In the genomic region with DNA sequence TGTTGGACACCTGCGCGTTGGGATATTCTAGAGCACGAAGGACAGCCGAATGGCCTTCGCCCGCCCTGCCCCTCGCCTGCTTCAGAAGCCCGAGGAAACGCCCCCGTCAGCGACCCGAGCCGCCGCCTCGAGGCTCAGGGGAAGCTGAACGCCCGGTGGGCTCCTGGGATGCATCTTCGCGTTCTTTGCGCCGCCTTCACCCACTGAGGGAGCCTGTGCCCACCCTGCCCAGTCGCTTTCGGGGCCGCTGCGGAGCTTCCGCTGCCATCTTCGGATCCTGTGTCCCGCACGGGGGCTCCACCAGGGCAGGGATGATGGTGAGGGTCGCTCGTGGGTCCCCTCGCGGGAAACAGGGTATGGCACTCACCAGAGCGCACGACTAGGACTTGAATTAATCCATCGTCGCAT, we compare ENCODE assay signal across 7 cellular contexts.
DNase-seq lines count a peak whose midpoint lies in the region; ATAC-seq and TF ChIP-seq lines count a peak whose summit lies in the region.
"Not testable (repeated sequence)": the region's sequence is repeated elsewhere in the genome, so short reads cannot be mapped to it uniquely, and the experiment has no call there.

No MANE protein-coding gene starts in this region.

- H3K27ac ChIP-seq in Panc1 (ENCODE audit: low read length); naive thymus-derived CD4-positive, alpha-beta T cell (ENCODE audit: low read depth, low read length): not testable (repeated sequence)

- not testable (repeated sequence) for H3K36me3 Mint-ChIP-seq in naive thymus-derived CD4-positive, alpha-beta T cell

- not testable (repeated sequence) for H3K4me3 ChIP-seq in GM06990 (replicated peaks; ENCODE audit: low read depth, low read length); naive thymus-derived CD4-positive, alpha-beta T cell (ENCODE audit: low read length)
- H3K4me3 ChIP-seq in Panc1 (ENCODE audit: low read depth in 2 of 2, low read length in 2 of 2) (peak overlapping the region; percentile 12 to 20; a peak in 2 of 4 replicates), astrocyte of the spinal cord (ENCODE audit: low read depth, low read length) (peak overlapping the region; percentile 28), foreskin fibroblast (ENCODE audit: low read depth in 1 of 2, low read length in 2 of 2) (peak overlapping the region; percentile 22 to 31)

- POLR2A ChIA-PET in Panc1 (lab: Charles Lee); naive thymus-derived CD4-positive, alpha-beta T cell (lab: Charles Lee): not testable (repeated sequence)

- H3K4me3 Mint-ChIP-seq in naive thymus-derived CD4-positive, alpha-beta T cell, result peak overlapping the region in 8 of 10 donors; percentile 42 to 83 (median 59)

- H3K36me3 ChIP-seq in GM06990 (ENCODE audit: control insufficient read depth, insufficient read depth, low read length); Panc1 (ENCODE audit: control insufficient read depth, insufficient read depth, low read length); naive thymus-derived CD4-positive, alpha-beta T cell (ENCODE audit: control insufficient read depth in 2 of 3, insufficient read depth in 3 of 3, low read length in 3 of 3): not testable (repeated sequence)

- not testable (repeated sequence) for TF ChIP-seq CTCF in GM06990 (IDR thresholded peaks at IDR 0.05; ENCODE audit: insufficient read depth, low read length, poor library complexity, severe bottlenecking); Panc1 (IDR thresholded peaks at IDR 0.05); astrocyte of the spinal cord (IDR thresholded peaks at IDR 0.05; ENCODE audit: low read depth, low read length); foreskin fibroblast (IDR thresholded peaks at IDR 0.05; ENCODE audit: low read depth, low read length)

- not testable (repeated sequence) for BruUV-seq in Panc1 (replicated peaks; lab: Mats Ljungman, UMichigan)

- ATAC-seq in Panc1, result peak; percentile 30; the same call in 1 of the 2 replicates
- ATAC-seq in naive thymus-derived CD4-positive, alpha-beta T cell, result peak; percentile 37

- in situ Hi-C loops in Panc1 (cut with HindIII; ENCODE audit: low pct_unique_long_range_greater_than_20kb, low sequenced_read_pairs); astrocyte of the spinal cord (cut with HindIII; ENCODE audit: low sequenced_read_pairs): not testable (repeated sequence)

- not testable (repeated sequence) for H3K27ac Mint-ChIP-seq in naive thymus-derived CD4-positive, alpha-beta T cell

- H3K4me1 ChIP-seq in Panc1 (ENCODE audit: control insufficient read depth, insufficient read depth, low read length); naive thymus-derived CD4-positive, alpha-beta T cell (ENCODE audit: control insufficient read depth in 2 of 2, insufficient read depth in 2 of 2, low read length in 2 of 2): not testable (repeated sequence)

- not testable (repeated sequence) for H3K27me3 ChIP-seq in GM06990 (replicated peaks; ENCODE audit: control insufficient read depth, insufficient read depth, low read length); Panc1 (ENCODE audit: control insufficient read depth, insufficient read depth, low read length); naive thymus-derived CD4-positive, alpha-beta T cell (ENCODE audit: control insufficient read depth in 2 of 2, insufficient read depth in 2 of 2, low read length in 2 of 2)

- not testable (repeated sequence) for H3K4me1 Mint-ChIP-seq in naive thymus-derived CD4-positive, alpha-beta T cell

- intact Hi-C loops in Panc1 (cut with micrococcal nuclease; ENCODE audit: unreplicated experiment); naive thymus-derived CD4-positive, alpha-beta T cell (cut with micrococcal nuclease): not testable (repeated sequence)

- peak; percentile 3 for DNase-seq in GM06990 (ENCODE audit: extremely low read depth, insufficient read length)
- not testable (repeated sequence) for DNase-seq in Panc1 (ENCODE audit: low read depth, low spot score); astrocyte of the spinal cord (ENCODE audit: low read depth, low spot score); foreskin fibroblast; naive thymus-derived CD4-positive, alpha-beta T cell
- peak; percentile 25 for DNase-seq in activated T-cell treated with anti-CD3 and anti-CD28 coated beads, Interleukin-2, amount 50 U/mL, for 1 hour
- peak; percentile 6 for DNase-seq in stimulated activated CD4-positive, alpha-beta T cell treated with anti-CD3 and anti-CD28 coated beads, Interleukin-15, amount 100 ng/mL, for 24 hours

- H3K9me3 ChIP-seq in Panc1 (ENCODE audit: control insufficient read depth, insufficient read depth, low read depth, low read length); naive thymus-derived CD4-positive, alpha-beta T cell (ENCODE audit: control insufficient read depth in 2 of 3, low read length in 3 of 3): not testable (repeated sequence)

- H3K27me3 Mint-ChIP-seq in naive thymus-derived CD4-positive, alpha-beta T cell, result peaks cover 0 to 14% (median 10%) of the 10 kb centered on the region in 5 donors

- not testable (repeated sequence) for H3K9me3 Mint-ChIP-seq in naive thymus-derived CD4-positive, alpha-beta T cell

- CTCF ChIA-PET in Panc1 (lab: Charles Lee); naive thymus-derived CD4-positive, alpha-beta T cell (lab: Charles Lee): not testable (repeated sequence)
